ENCODE assay signal across 1 cellular context in genomic region chr9:87714819-87715218, GRCh38.
TF ChIP-seq lines count a peak whose summit lies in the region.

No MANE protein-coding gene starts in this region.

TF ChIP-seq in HepG2, 621 proteins besides CTCF, POLR2A, EP300 and RAD21 (continued from another document and continues in another):
- TF ChIP-seq ARID3A (IDR thresholded peaks at IDR 0.05; ENCODE audit: low read depth, low read length) (peak; percentile 80), THAP11 (CRISPR knock-in tag; IDR thresholded peaks at IDR 0.05) (peak; percentile 47; the same call in 1 of the 2 replicates), TFDP1 (CRISPR knock-in tag; IDR thresholded peaks at IDR 0.05; ENCODE audit: borderline replicate concordance) (peak; percentile 32; the same call in 1 of the 2 replicates), FOXK1 (CRISPR knock-in tag; IDR thresholded peaks at IDR 0.05; ENCODE audit: borderline replicate concordance, low read depth) (peak; percentile 81; the same call in 1 of the 2 replicates), GATAD2A (CRISPR knock-in tag; IDR thresholded peaks at IDR 0.05) (peak; percentile 89), HDAC1 (CRISPR knock-in tag; IDR thresholded peaks at IDR 0.05) (peak; percentile 47; the same call in 1 of the 2 replicates), NCOA2 (CRISPR knock-in tag; IDR thresholded peaks at IDR 0.05) (peak; percentile 57), RARA (CRISPR knock-in tag; IDR thresholded peaks at IDR 0.05) (0 out of 2 replicates have a peak, but pooled peaks have one; percentile 39), SALL1 (CRISPR knock-in tag; IDR thresholded peaks at IDR 0.05) (peak; percentile 79), ZNF552 (CRISPR knock-in tag; IDR thresholded peaks at IDR 0.05; ENCODE audit: borderline replicate concordance) (no peak), RELA (CRISPR knock-in tag; IDR thresholded peaks at IDR 0.05) (no peak), KDM4B (CRISPR knock-in tag; IDR thresholded peaks at IDR 0.05) (0 out of 2 replicates have a peak, but pooled peaks have one; percentile 40), AKNA (CRISPR knock-in tag; IDR thresholded peaks at IDR 0.05; ENCODE audit: borderline replicate concordance) (no peak), NCOA1 (CRISPR knock-in tag; IDR thresholded peaks at IDR 0.05) (no peak), ZNF614 (CRISPR knock-in tag; IDR thresholded peaks at IDR 0.05; ENCODE audit: borderline replicate concordance) (peak; percentile 74; the same call in 1 of the 2 replicates), FOXA1 (IDR thresholded peaks at IDR 0.05) (no peak), FOXA1 (CRISPR knock-in tag; IDR thresholded peaks at IDR 0.05) (peak; percentile 85), YEATS2 (CRISPR knock-in tag; IDR thresholded peaks at IDR 0.05; ENCODE audit: borderline replicate concordance) (peak; percentile 41; the same call in 1 of the 2 replicates), AHDC1 (CRISPR knock-in tag; IDR thresholded peaks at IDR 0.05; ENCODE audit: borderline replicate concordance) (peak; percentile 44; the same call in 1 of the 2 replicates), SOX6 (IDR thresholded peaks at IDR 0.05) (no peak), SOX6 (CRISPR knock-in tag; IDR thresholded peaks at IDR 0.05) (peak; percentile 92)
- TF ChIP-seq, protein P1, sequence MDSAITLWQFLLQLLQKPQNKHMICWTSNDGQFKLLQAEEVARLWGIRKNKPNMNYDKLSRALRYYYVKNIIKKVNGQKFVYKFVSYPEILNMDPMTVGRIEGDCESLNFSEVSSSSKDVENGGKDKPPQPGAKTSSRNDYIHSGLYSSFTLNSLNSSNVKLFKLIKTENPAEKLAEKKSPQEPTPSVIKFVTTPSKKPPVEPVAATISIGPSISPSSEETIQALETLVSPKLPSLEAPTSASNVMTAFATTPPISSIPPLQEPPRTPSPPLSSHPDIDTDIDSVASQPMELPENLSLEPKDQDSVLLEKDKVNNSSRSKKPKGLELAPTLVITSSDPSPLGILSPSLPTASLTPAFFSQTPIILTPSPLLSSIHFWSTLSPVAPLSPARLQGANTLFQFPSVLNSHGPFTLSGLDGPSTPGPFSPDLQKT (CRISPR knock-in tag; IDR thresholded peaks at IDR 0.05; ENCODE audit: borderline replicate concordance) = no peak
- TF ChIP-seq, protein P2, sequence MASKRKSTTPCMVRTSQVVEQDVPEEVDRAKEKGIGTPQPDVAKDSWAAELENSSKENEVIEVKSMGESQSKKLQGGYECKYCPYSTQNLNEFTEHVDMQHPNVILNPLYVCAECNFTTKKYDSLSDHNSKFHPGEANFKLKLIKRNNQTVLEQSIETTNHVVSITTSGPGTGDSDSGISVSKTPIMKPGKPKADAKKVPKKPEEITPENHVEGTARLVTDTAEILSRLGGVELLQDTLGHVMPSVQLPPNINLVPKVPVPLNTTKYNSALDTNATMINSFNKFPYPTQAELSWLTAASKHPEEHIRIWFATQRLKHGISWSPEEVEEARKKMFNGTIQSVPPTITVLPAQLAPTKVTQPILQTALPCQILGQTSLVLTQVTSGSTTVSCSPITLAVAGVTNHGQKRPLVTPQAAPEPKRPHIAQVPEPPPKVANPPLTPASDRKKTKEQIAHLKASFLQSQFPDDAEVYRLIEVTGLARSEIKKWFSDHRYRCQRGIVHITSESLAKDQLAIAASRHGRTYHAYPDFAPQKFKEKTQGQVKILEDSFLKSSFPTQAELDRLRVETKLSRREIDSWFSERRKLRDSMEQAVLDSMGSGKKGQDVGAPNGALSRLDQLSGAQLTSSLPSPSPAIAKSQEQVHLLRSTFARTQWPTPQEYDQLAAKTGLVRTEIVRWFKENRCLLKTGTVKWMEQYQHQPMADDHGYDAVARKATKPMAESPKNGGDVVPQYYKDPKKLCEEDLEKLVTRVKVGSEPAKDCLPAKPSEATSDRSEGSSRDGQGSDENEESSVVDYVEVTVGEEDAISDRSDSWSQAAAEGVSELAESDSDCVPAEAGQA (IDR thresholded peaks at IDR 0.05; ENCODE audit: low read depth) = no peak
- TF ChIP-seq, protein P2 (CRISPR knock-in tag; IDR thresholded peaks at IDR 0.05; ENCODE audit: borderline replicate concordance) = no peak
